Comparison of ENCODE assay signal across 8 cellular contexts in the genomic region with DNA sequence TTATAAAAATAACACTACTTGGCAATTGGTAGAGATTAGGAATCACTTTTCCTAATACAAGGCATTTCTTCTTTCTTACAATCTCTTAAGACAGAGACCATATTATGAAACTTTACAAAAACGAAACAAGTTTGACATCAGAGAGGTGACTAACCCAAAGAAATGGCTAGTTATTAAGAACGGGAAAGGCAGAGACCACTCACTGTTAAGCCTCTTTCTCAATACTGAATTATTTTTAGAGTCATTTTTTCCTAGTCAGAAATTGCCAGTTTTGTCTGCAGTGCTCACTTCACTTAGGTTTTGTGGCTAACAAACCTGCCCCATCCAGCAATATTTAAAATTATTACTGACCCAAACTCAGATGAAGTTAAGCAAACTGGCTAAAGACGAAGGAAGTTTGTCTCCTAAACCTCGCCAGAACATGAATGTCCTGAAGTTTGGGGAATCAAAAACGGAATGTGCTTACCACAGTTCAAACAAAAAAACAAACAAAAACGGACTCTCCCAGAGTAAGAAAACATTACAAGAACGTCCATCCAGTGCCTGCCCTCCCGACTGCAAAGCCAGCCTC. TPM values are rescaled to one million over a fixed set of nuclear protein-coding genes. Genes with fewer than 3 reads are reported as not detected.
A peak's percentile ranks its signal among the peaks of the same experiment; 100 is the strongest.
DNase-seq lines count a peak whose midpoint lies in the region; ATAC-seq and TF ChIP-seq lines count a peak whose summit lies in the region.

No MANE protein-coding gene starts in this region.

- H3K9me3 ChIP-seq in cardiac muscle cell (ENCODE audit: low read depth) (no peaks in the 10 kb centered on the region), PC-9 (ENCODE audit: insufficient read depth, low read depth) (no peaks in the 10 kb centered on the region), mucosa of descending colon (no peaks in the 10 kb centered on the region)

- no peak for ATAC-seq in Right ventricle myocardium superior (ENCODE audit: poor library complexity)
- peak; percentile 22 for ATAC-seq in HG03045 (IDR thresholded peaks at IDR 0.05; ENCODE audit: unreplicated experiment)
- ATAC-seq in mucosa of descending colon, result no peak

- H3K4me3 ChIP-seq in cardiac muscle cell, result peak overlapping the region; percentile 74
- H3K4me3 ChIP-seq in PC-9, result peak overlapping the region; percentile 83
- peak overlapping the region; percentile 62 for H3K4me3 ChIP-seq in mucosa of descending colon

- H3K36me3 ChIP-seq in cardiac muscle cell (no peaks in the 10 kb centered on the region), PC-9 (ENCODE audit: low read depth) (no peaks in the 10 kb centered on the region; the same call in 1 of the 2 replicates), mucosa of descending colon (ENCODE audit: low read depth) (no peaks in the 10 kb centered on the region)

- peak overlapping the region; percentile 82 for H2AFZ ChIP-seq in PC-9

- peaks cover 16% of the 10 kb centered on the region for H3K79me2 ChIP-seq in PC-9 (ENCODE audit: low read depth)

- intact Hi-C loops in Right ventricle myocardium superior (cut with DNase I) (loop anchor here (10.0 kb wide), 1 partner anchor 165 kb away; the partner anchor contains the start of gene RPE), PC-9 (cut with micrococcal nuclease; ENCODE audit: unreplicated experiment) (loop anchor here (2.0 kb wide), 1 partner anchor 167 kb away; the partner anchor contains the start of gene RPE), mucosa of descending colon (cut with DNase I, micrococcal nuclease) (no loop called here)

- H3K27ac ChIP-seq in cardiac muscle cell, result peak overlapping the region; percentile 97
- peak overlapping the region; percentile 91 for H3K27ac ChIP-seq in PC-9

- H3K27me3 ChIP-seq in cardiac muscle cell, result no peaks in the 10 kb centered on the region
- H3K27me3 ChIP-seq in PC-9 (ENCODE audit: insufficient read depth, low read depth), result no peaks in the 10 kb centered on the region

- H3K4me2 ChIP-seq in PC-9, result peak overlapping the region; percentile 97

- DNase-seq in cardiac muscle cell (ENCODE audit: low read depth in 1 of 2, low spot score in 1 of 2) (peak; percentile 1 to 81), Right ventricle myocardium superior (no peak), PC-9 (peak in 1 of 2 experiments; percentile 71), dedifferentiated amniotic fluid mesenchymal stem cell (ENCODE audit: extremely low spot score) (peak; percentile 76), mucosa of descending colon (no peak), NCI-H1436 (lab: John Stamatoyannopoulos, UW) (no peak), NCI-H1105 treated with DMSO at 0.1 percent for 48 hours (lab: John Stamatoyannopoulos, UW) (no peak)

- peaks cover 10% of the 10 kb centered on the region for H3F3A ChIP-seq in PC-9 (ENCODE audit: insufficient read depth, low read depth)

- TF ChIP-seq CTCF in cardiac muscle cell (IDR thresholded peaks at IDR 0.05; ENCODE audit: low read depth, low read length) (no peak), PC-9 (conservative IDR thresholded peaks at IDR 0.05) (no peak), mucosa of descending colon (IDR thresholded peaks at IDR 0.05) (no peak)

- no peaks in the 10 kb centered on the region for H4K20me1 ChIP-seq in PC-9 (ENCODE audit: insufficient read depth)

- H3K4me1 ChIP-seq in cardiac muscle cell (ENCODE audit: low read depth), result peaks cover 17% of the 10 kb centered on the region
- H3K4me1 ChIP-seq in PC-9 (replicated peaks; ENCODE audit: insufficient read depth), result peaks cover 17% of the 10 kb centered on the region
- H3K4me1 ChIP-seq in mucosa of descending colon (ENCODE audit: low read depth), result peaks cover 17% of the 10 kb centered on the region

- POLR2A ChIA-PET in PC-9 (lab: Charles Lee; ENCODE audit: unreplicated experiment), result no interaction called here

- CTCF ChIA-PET in PC-9 (lab: Charles Lee), result no interaction called here

- no peaks in the 10 kb centered on the region for H3K9me2 ChIP-seq in PC-9 (ENCODE audit: insufficient read depth)

- TSS peak; percentile 76 for BruUV-seq in PC-9 (replicated peaks; lab: Mats Ljungman, UMichigan)

RNA-seq across cellular contexts. Expression of gene KANSL1L, which starts 1.3 kb away (rescaled TPM):
- total RNA-seq in cardiac muscle cell (23.3 and 23.6 TPM in 2 replicates), Right ventricle myocardium superior (15.8 TPM), PC-9 (2021) (8.6 and 8.8 TPM in 2 replicates), mucosa of descending colon (10 to 100 TPM in 1 of 3 donors, 1 to 10 TPM in 2; 6.8 to 29.2 (median 7.7) TPM)
- polyA plus RNA-seq in cardiac muscle cell, result 12.4 and 15.6 TPM in 2 replicates

RNA-seq across cellular contexts. Expression of gene ACADL, which starts 55.3 kb away (rescaled TPM):
- 0.45 and 1.6 TPM in 2 replicates for total RNA-seq in cardiac muscle cell
- polyA plus RNA-seq in cardiac muscle cell, result 0.49 and 1.2 TPM in 2 replicates
- total RNA-seq in Right ventricle myocardium superior, result 0.73 TPM
- total RNA-seq in PC-9 (2021), result 0.20 and 0.24 TPM in 2 replicates
- total RNA-seq in mucosa of descending colon, result under 1 TPM in 2 of 3 donors, not detected in 1; 0.19 to 0.95 TPM

Comparison
In these comparisons a context has a peak if more than half of its experiments do, and no peak if none do; other contexts are left out.
1. DNase-seq: peak in cardiac muscle cell (2 of 2) and dedifferentiated amniotic fluid mesenchymal stem cell (single experiment); none in Right ventricle myocardium superior (single experiment), mucosa of descending colon (0 of 3), NCI-H1436 (single experiment) and NCI-H1105 treated with DMSO at 0.1 percent for 48 hours (single experiment).
2. intact Hi-C loops: an anchor here in Right ventricle myocardium superior (10.0 kb wide) and PC-9 (2.0 kb wide); none called in mucosa of descending colon.
3. Peak in every context shown above with its lines, with median percentiles within 50 percentile points of each other: H3K4me3 ChIP-seq.